In genomic region chr13:95535243-95535642, GRCh38 we compare ENCODE assay signal across 9 cellular contexts. TPM values are rescaled to one million over a fixed set of nuclear protein-coding genes. Genes with fewer than 3 reads are reported as not detected.
DNase-seq lines count a peak whose midpoint lies in the region; ATAC-seq and TF ChIP-seq lines count a peak whose summit lies in the region.
"Had no signal": no experiment of that assay in that cellular context is flagged by ENCODE, and none has a peak within 500 bp of the region (broad histone marks: within the 10 kb centered on the region; RNA-seq: fewer than 3 reads in every experiment).

No MANE protein-coding gene starts in this region.

- H3K4me1 Mint-ChIP-seq in activated naive CD4-positive, alpha-beta T cell treated with anti-CD3 and anti-CD28 coated beads, Interleukin-2, amount 50 U/mL, for 24 hours: no peaks in the 10 kb centered on the region
- H3K4me1 Mint-ChIP-seq: CD4-positive, CD25-positive, alpha-beta regulatory T cell had no signal

- peaks cover 13% of the 10 kb centered on the region for H3K27me3 Mint-ChIP-seq in activated naive CD4-positive, alpha-beta T cell treated with anti-CD3 and anti-CD28 coated beads, Interleukin-2, amount 50 U/mL, for 24 hours

- H3K27ac ChIP-seq in thoracic aorta: no peak overlapping the region
- no peak overlapping the region for H3K27ac ChIP-seq in WERI-Rb-1
- no peak overlapping the region for H3K27ac ChIP-seq in gastroesophageal sphincter

- ATAC-seq in thoracic aorta (ENCODE audit: insufficient number of reproducible peaks, low FRiP score, low read depth) (peak; percentile 65), gastroesophageal sphincter (no peak)

- H3K4me1 ChIP-seq in thoracic aorta (ENCODE audit: control insufficient read depth in 1 of 2, low read depth in 2 of 2): peaks cover 0 to 10% of the 10 kb centered on the region in 2 donors
- H3K4me1 ChIP-seq in gastroesophageal sphincter: no peaks in the 10 kb centered on the region

- no peaks in the 10 kb centered on the region for H3K36me3 Mint-ChIP-seq in activated naive CD4-positive, alpha-beta T cell treated with anti-CD3 and anti-CD28 coated beads, Interleukin-2, amount 50 U/mL, for 24 hours
- H3K36me3 Mint-ChIP-seq: CD4-positive, CD25-positive, alpha-beta regulatory T cell had no signal

- TF ChIP-seq CTCF in epithelial cell of proximal tubule (conservative IDR thresholded peaks at IDR 0.05; ENCODE audit: low read depth, low read length) (peak; percentile 4), thoracic aorta (IDR thresholded peaks at IDR 0.05) (no peak), WERI-Rb-1 (IDR thresholded peaks at IDR 0.05; ENCODE audit: low read depth, low read length) (no peak), gastroesophageal sphincter (IDR thresholded peaks at IDR 0.05) (no peak)

- H3K36me3 ChIP-seq in MG63: no peaks in the 10 kb centered on the region
- no peaks in the 10 kb centered on the region for H3K36me3 ChIP-seq in thoracic aorta
- H3K36me3 ChIP-seq in WERI-Rb-1: no peaks in the 10 kb centered on the region
- H3K36me3 ChIP-seq in gastroesophageal sphincter: no peaks in the 10 kb centered on the region

- H3K27me3 ChIP-seq in MG63: peaks cover 3% of the 10 kb centered on the region; the same call in 1 of the 2 replicates
- H3K27me3 ChIP-seq in thoracic aorta (replicated peaks; ENCODE audit: insufficient read depth): peaks cover 4% of the 10 kb centered on the region
- H3K27me3 ChIP-seq in WERI-Rb-1 (ENCODE audit: insufficient read depth, low read depth, severe bottlenecking): no peaks in the 10 kb centered on the region
- peaks cover 11% of the 10 kb centered on the region for H3K27me3 ChIP-seq in gastroesophageal sphincter

- H3K9me3 ChIP-seq in MG63: no peaks in the 10 kb centered on the region
- no peaks in the 10 kb centered on the region for H3K9me3 ChIP-seq in thoracic aorta
- H3K9me3 ChIP-seq in WERI-Rb-1 (ENCODE audit: severe bottlenecking): no peaks in the 10 kb centered on the region
- H3K9me3 ChIP-seq in gastroesophageal sphincter: no peaks in the 10 kb centered on the region

- H3K4me3 ChIP-seq in MG63: no peak overlapping the region
- H3K4me3 ChIP-seq in epithelial cell of proximal tubule (ENCODE audit: low read depth, low read length): no peak overlapping the region
- H3K4me3 ChIP-seq in thoracic aorta: no peak overlapping the region
- no peak overlapping the region for H3K4me3 ChIP-seq in WERI-Rb-1 (ENCODE audit: low read depth, low read length)
- no peak overlapping the region for H3K4me3 ChIP-seq in gastroesophageal sphincter

- H3K9me3 Mint-ChIP-seq in activated naive CD4-positive, alpha-beta T cell treated with anti-CD3 and anti-CD28 coated beads, Interleukin-2, amount 50 U/mL, for 24 hours: no peaks in the 10 kb centered on the region
- H3K9me3 Mint-ChIP-seq: CD4-positive, CD25-positive, alpha-beta regulatory T cell had no signal

- no peak for TF ChIP-seq EP300 in gastroesophageal sphincter (IDR thresholded peaks at IDR 0.05)

- no peak overlapping the region for H3K4me3 Mint-ChIP-seq in activated naive CD4-positive, alpha-beta T cell treated with anti-CD3 and anti-CD28 coated beads, Interleukin-2, amount 50 U/mL, for 24 hours
- H3K4me3 Mint-ChIP-seq: CD4-positive, CD25-positive, alpha-beta regulatory T cell had no signal

- 82 to 89% methylated on average over 3 of the region's 3 CpGs for WGBS in gastroesophageal sphincter (ENCODE audit: low coverage in 1 of 2), 2 donors

- no peak for TF ChIP-seq POLR2A in gastroesophageal sphincter (IDR thresholded peaks at IDR 0.05)

- H3K27ac Mint-ChIP-seq in activated naive CD4-positive, alpha-beta T cell treated with anti-CD3 and anti-CD28 coated beads, Interleukin-2, amount 50 U/mL, for 24 hours: peak overlapping the region; percentile 55
- H3K27ac Mint-ChIP-seq: CD4-positive, CD25-positive, alpha-beta regulatory T cell had no signal

- DNase-seq in activated naive CD4-positive, alpha-beta T cell treated with anti-CD3 and anti-CD28 coated beads, Interleukin-2, amount 50 U/mL, for 16 hours: no peak
- DNase-seq in MG63 (peak; percentile 83), epithelial cell of proximal tubule (ENCODE audit: low read depth) (peak; percentile 86), thoracic aorta (ENCODE audit: low spot score) (no peak), WERI-Rb-1 (no peak), NCI-H2171 (lab: John Stamatoyannopoulos, UW) (no peak)
- DNase-seq: CD4-positive, CD25-positive, alpha-beta regulatory T cell had no signal

RNA-seq across cellular contexts. Expression of gene CLDN10, which starts 17.3 kb away (rescaled TPM):
- total RNA-seq in MG63 (2014; rRNA removed; shearing (Covaris generic); ENCODE audit: low replicate concordance): not detected in 2 replicates
- total RNA-seq in epithelial cell of proximal tubule (24.3 and 65.2 TPM in 2 replicates), thoracic aorta (not detected), gastroesophageal sphincter (10 to 100 TPM in 1 of 4 donors, under 1 TPM in 1, not detected in 2; 0.81 to 16.8 TPM)
- total RNA-seq: CD4-positive, CD25-positive, alpha-beta regulatory T cell had no signal

Comparison
In these comparisons a context has a peak if more than half of its experiments do, and no peak if none do; other contexts are left out.
1. DNase-seq: peak in MG63 (single experiment) and epithelial cell of proximal tubule (single experiment); none in activated naive CD4-positive, alpha-beta T cell treated with anti-CD3 and anti-CD28 coated beads, Interleukin-2, amount 50 U/mL, for 16 hours (single experiment), thoracic aorta (single experiment), WERI-Rb-1 (single experiment) and NCI-H2171 (single experiment).